1 cellular context compared by ENCODE assay signal in the genomic region with DNA sequence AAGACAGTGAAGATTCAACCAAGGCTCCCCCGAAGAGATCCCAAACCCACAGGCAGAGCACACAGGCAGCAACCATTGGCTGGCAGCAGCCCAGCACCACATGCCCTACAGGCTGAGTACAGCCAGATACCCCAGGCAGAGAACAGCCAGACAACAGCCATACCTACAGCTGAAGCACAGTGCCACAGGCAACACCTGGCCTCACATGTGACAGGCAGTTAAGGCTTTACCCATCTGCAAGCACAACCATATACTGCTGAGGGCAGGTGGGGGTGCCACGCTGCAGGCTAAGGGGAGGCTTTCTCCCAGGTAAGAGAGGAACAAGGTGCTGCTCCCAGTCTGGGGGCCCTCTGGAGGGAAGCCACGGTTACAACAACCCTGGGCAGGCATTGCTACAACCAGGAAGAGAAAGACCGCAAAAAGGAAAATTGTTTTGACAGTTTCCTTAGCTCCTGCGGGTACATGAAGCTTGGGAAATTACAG.
TF ChIP-seq lines count a peak whose summit lies in the region.

No MANE protein-coding gene starts in this region.

TF ChIP-seq in HCT116, 20 proteins besides CTCF, POLR2A, EP300 and RAD21:
- TF ChIP-seq, protein P1, sequence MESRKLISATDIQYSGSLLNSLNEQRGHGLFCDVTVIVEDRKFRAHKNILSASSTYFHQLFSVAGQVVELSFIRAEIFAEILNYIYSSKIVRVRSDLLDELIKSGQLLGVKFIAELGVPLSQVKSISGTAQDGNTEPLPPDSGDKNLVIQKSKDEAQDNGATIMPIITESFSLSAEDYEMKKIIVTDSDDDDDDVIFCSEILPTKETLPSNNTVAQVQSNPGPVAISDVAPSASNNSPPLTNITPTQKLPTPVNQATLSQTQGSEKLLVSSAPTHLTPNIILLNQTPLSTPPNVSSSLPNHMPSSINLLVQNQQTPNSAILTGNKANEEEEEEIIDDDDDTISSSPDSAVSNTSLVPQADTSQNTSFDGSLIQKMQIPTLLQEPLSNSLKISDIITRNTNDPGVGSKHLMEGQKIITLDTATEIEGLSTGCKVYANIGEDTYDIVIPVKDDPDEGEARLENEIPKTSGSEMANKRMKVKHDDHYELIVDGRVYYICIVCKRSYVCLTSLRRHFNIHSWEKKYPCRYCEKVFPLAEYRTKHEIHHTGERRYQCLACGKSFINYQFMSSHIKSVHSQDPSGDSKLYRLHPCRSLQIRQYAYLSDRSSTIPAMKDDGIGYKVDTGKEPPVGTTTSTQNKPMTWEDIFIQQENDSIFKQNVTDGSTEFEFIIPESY (IDR thresholded peaks at IDR 0.05; ENCODE audit: extremely low read depth, insufficient replicate concordance, low read length): no peak
- TF ChIP-seq, protein P2, sequence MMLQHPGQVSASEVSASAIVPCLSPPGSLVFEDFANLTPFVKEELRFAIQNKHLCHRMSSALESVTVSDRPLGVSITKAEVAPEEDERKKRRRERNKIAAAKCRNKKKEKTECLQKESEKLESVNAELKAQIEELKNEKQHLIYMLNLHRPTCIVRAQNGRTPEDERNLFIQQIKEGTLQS (IDR thresholded peaks at IDR 0.05): no peak
- no peak for TF ChIP-seq FOSL1 (IDR thresholded peaks at IDR 0.05; ENCODE audit: low read depth)
- TF ChIP-seq ZNF274 (IDR thresholded peaks at IDR 0.05; ENCODE audit: low read depth, low read length): no peak
- TF ChIP-seq POLR2AphosphoS5 (IDR thresholded peaks at IDR 0.05; ENCODE audit: low read depth, low read length): no peak
- TF ChIP-seq, protein P3, sequence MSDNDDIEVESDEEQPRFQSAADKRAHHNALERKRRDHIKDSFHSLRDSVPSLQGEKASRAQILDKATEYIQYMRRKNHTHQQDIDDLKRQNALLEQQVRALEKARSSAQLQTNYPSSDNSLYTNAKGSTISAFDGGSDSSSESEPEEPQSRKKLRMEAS (IDR thresholded peaks at IDR 0.05): no peak
- TF ChIP-seq SIN3A (IDR thresholded peaks at IDR 0.05; ENCODE audit: low read depth): no peak
- no peak for TF ChIP-seq EGR1 (IDR thresholded peaks at IDR 0.05; ENCODE audit: low read depth)
- TF ChIP-seq CEBPB (IDR thresholded peaks at IDR 0.05; ENCODE audit: low read depth): no peak
- no peak for TF ChIP-seq EZH2 (IDR thresholded peaks at IDR 0.05)
